21 cellular contexts compared by ENCODE assay signal in genomic region chr2:225501022-225501421, GRCh38.
"Had no signal": no experiment of that assay in that cellular context is flagged by ENCODE, and none has a peak within 500 bp of the region (broad histone marks: within the 10 kb centered on the region; RNA-seq: fewer than 3 reads in every experiment).

No MANE protein-coding gene starts in this region.

- H3K4me3 ChIP-seq: coronary artery, dorsolateral prefrontal cortex, esophagus muscularis mucosa, gastrocnemius medialis, heart right ventricle, left ventricle myocardium inferior, lung had no signal

- DNase-seq: dermis blood vessel endothelial cell; dorsolateral prefrontal cortex; effector CD4-positive, alpha-beta T cell; effector memory CD4-positive, alpha-beta T cell; foreskin fibroblast; foreskin melanocyte; gastrocnemius medialis; glutamatergic neuron; head of caudate nucleus; heart right ventricle; hippocampal formation; left cardiac atrium; left ventricle myocardium inferior; mammary epithelial cell; mesendoderm; midbrain; naive thymus-derived CD4-positive, alpha-beta T cell had no signal

- H3K4me1 ChIP-seq: esophagus muscularis mucosa, gastrocnemius medialis, heart right ventricle, left ventricle myocardium inferior had no signal

- H3K36me3 Mint-ChIP-seq: memory B cell; naive thymus-derived CD4-positive, alpha-beta T cell had no signal

- H3K9me3 ChIP-seq: esophagus muscularis mucosa, gastrocnemius medialis, heart right ventricle, left ventricle myocardium inferior had no signal

- H3K4me3 Mint-ChIP-seq: memory B cell; naive thymus-derived CD4-positive, alpha-beta T cell had no signal

- H3K27ac Mint-ChIP-seq: memory B cell; naive thymus-derived CD4-positive, alpha-beta T cell had no signal

- ATAC-seq: gastrocnemius medialis; heart right ventricle; left cardiac atrium; naive thymus-derived CD4-positive, alpha-beta T cell had no signal

- H3K9me3 Mint-ChIP-seq: memory B cell had no signal

- H3K27ac ChIP-seq: coronary artery, dorsolateral prefrontal cortex, esophagus muscularis mucosa, gastrocnemius medialis, heart right ventricle, left ventricle myocardium inferior had no signal

- H3K27me3 ChIP-seq: dorsolateral prefrontal cortex, esophagus muscularis mucosa, gastrocnemius medialis, heart right ventricle had no signal

- H3K36me3 ChIP-seq: esophagus muscularis mucosa, gastrocnemius medialis, heart right ventricle, left ventricle myocardium inferior had no signal
